In genomic region chr6:155412335-155412734, GRCh38 we compare ENCODE assay signal across 28 cellular contexts. TPM values are rescaled to one million over a fixed set of nuclear protein-coding genes. Genes with fewer than 3 reads are reported as not detected.
DNase-seq lines count a peak whose midpoint lies in the region; ATAC-seq and TF ChIP-seq lines count a peak whose summit lies in the region.
"Had no signal": no experiment of that assay in that cellular context is flagged by ENCODE, and none has a peak within 500 bp of the region (broad histone marks: within the 10 kb centered on the region; RNA-seq: fewer than 3 reads in every experiment).

No MANE protein-coding gene starts in this region.

- TF ChIP-seq RAD21 in Ishikawa (IDR thresholded peaks at IDR 0.05; ENCODE audit: low read depth), result no peak

- intact Hi-C loops in head of caudate nucleus (cut with DNase I), result no loop called here

- H3K4me3 ChIP-seq in cardiac fibroblast (replicated peaks in 1 of 2; ENCODE audit: low read depth in 2 of 2, low read length in 2 of 2), result no peak overlapping the region
- H3K4me3 ChIP-seq: sigmoid colon, thyroid gland, vagina had no signal

- TF ChIP-seq CTCF in cardiac fibroblast (IDR thresholded peaks at IDR 0.05; ENCODE audit: low read depth, low read length), result no peak

- ATAC-seq in GM18511 (IDR thresholded peaks at IDR 0.05; ENCODE audit: unreplicated experiment), result no peak
- ATAC-seq: activated CD4-positive, CD25-positive, alpha-beta regulatory T cell treated with anti-CD3 and anti-CD28 coated beads, Interleukin-2, amount 50 U/mL, for 24 hours; T-helper 17 cell had no signal

- DNase-seq in GM03348 (ENCODE audit: low spot score) (peak; percentile 13), cardiac fibroblast (ENCODE audit: low read depth in 2 of 2) (peak; percentile 23 to 28), myocyte (ENCODE audit: low read depth) (peak; percentile 13), head of caudate nucleus (no peak), superior temporal gyrus (ENCODE audit: extremely low spot score) (no peak), DMS53 (lab: John Stamatoyannopoulos, UW) (no peak)
- DNase-seq: activated CD4-positive, alpha-beta T cell treated with anti-CD3 and anti-CD28 coated beads, Interleukin-2, amount 50 U/mL, for 48 hours; activated CD8-positive, alpha-beta memory T cell treated with anti-CD3 and anti-CD28 coated beads, Interleukin-2, amount 50 U/mL, for 4 hours; brain microvascular endothelial cell; effector memory CD4-positive, alpha-beta T cell; EL; erythroblast; GOT3; NCI-H1417 treated with DMSO at 0.1 percent for 48 hours; NCI-H345; NCI-H748 treated with DMSO at 0.1 percent for 48 hours; posterior cingulate gyrus; sigmoid colon; stimulated activated CD4-positive, alpha-beta T cell treated with anti-CD3 and anti-CD28 coated beads, Interleukin-15, amount 100 ng/mL, for 24 hours; T-helper 17 cell; thyroid gland had no signal

- TF ChIP-seq EP300 in Ishikawa (IDR thresholded peaks at IDR 0.05; ENCODE audit: borderline replicate concordance), result no peak

TF ChIP-seq in Ishikawa, 13 proteins besides CTCF, POLR2A, EP300 and RAD21:
- TF ChIP-seq EGR1 (IDR thresholded peaks at IDR 0.05) (no peak), REST (IDR thresholded peaks at IDR 0.05; ENCODE audit: low read depth) (peak; percentile 75)

RNA-seq across cellular contexts. Expression of gene NOX3, which starts 43.3 kb away (rescaled TPM):
- total RNA-seq in myocyte, result not detected in 2 replicates
- not detected for polyA plus RNA-seq in myocyte (2012)
- total RNA-seq: frontal cortex, MCF 10A, sigmoid colon, T-helper 17 cell, thyroid gland, vagina had no signal
- polyA plus RNA-seq: CD14-positive monocyte, sigmoid colon had no signal

Comparison
In these comparisons a context has a peak if more than half of its experiments do, and no peak if none do; other contexts are left out.
1. DNase-seq: peak in GM03348 (single experiment), cardiac fibroblast (2 of 2) and myocyte (single experiment); none in head of caudate nucleus (0 of 42), superior temporal gyrus (single experiment) and DMS53 (single experiment).